In the genomic region with DNA sequence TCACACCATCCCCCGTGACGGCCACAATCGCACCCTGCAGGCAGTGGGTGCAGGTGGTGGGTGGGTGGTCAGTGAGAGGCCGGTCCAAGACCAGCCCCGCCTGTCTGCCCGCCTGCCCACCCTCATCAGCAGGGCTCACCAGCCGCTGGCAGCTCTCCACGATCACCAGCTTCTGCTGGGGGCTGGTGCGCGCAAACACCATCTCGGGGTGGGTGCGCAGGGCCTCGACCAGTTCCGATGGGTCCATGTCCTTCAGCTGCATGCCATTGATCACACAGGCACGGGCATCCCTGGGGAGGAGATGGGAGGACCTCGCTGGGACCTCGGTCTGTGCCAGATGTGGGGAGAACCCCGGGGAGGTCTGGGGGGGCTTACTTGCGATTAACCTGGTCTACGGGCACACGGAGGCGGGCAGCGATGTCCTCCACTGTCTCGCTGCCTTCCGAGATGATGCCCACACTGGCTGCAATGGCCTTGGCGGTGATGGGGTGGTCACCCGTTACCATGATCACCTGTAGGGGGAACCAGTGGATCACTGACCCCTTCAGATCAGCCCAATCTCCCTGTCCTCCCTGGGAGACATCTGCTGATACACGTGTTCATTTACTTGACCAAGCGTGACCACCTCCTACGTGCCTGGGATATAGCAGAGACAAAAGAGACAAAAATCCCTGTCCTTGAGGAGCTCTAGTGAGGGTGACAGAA, we compare ENCODE assay signal across 1 cellular context.
TF ChIP-seq lines count a peak whose summit lies in the region.

No MANE protein-coding gene starts in this region.

TF ChIP-seq in A549, 52 proteins besides CTCF, POLR2A, EP300 and RAD21 (continued from another document):
- TF ChIP-seq MAZ (IDR thresholded peaks at IDR 0.05; ENCODE audit: borderline replicate concordance, low read depth, low read length), result no peak
TF ChIP-seq in A549: peak in this region for 5.
